In genomic region chr15:40995656-40996055, GRCh38 we compare ENCODE assay signal across 16 cellular contexts.
"Had no signal": no experiment of that assay in that cellular context is flagged by ENCODE, and none has a peak within 500 bp of the region (broad histone marks: within the 10 kb centered on the region; RNA-seq: fewer than 3 reads in every experiment).

No MANE protein-coding gene starts in this region.

- H3K27ac ChIP-seq: brain microvascular endothelial cell, coronary artery, epithelial cell of prostate, psoas muscle, SJCRH30, spleen, tibial nerve had no signal

- H3K27me3 ChIP-seq: brain microvascular endothelial cell, SJCRH30, spleen, tibial nerve had no signal

- H3K4me1 ChIP-seq: psoas muscle, SJCRH30, tibial nerve had no signal

- DNase-seq: activated CD4-positive, alpha-beta memory T cell treated with anti-CD3 and anti-CD28 coated beads, Interleukin-2, amount 10 ng/mL, durations not matched to agents 7 days and 5 days; activated CD8-positive, alpha-beta memory T cell treated with anti-CD3 and anti-CD28 coated beads, Interleukin-2, amount 50 U/mL, for 4 hours; activated naive CD4-positive, alpha-beta T cell treated with anti-CD3 and anti-CD28 coated beads for 36 hours; brain microvascular endothelial cell; head of caudate nucleus; psoas muscle; SJCRH30; spleen; stimulated activated CD4-positive, alpha-beta T cell treated with anti-CD3 and anti-CD28 coated beads, Interleukin-1b, Interleukin-23, amount 100 ng/mL, for 48 hours had no signal

- H3K27me3 Mint-ChIP-seq: activated CD4-positive, alpha-beta memory T cell treated with anti-CD3 and anti-CD28 coated beads, Interleukin-2, amount 10 ng/mL, durations not matched to agents 7 days and 5 days; central memory CD8-positive, alpha-beta T cell had no signal

- ATAC-seq: psoas muscle, sciatic nerve had no signal

- H3K9me3 Mint-ChIP-seq: activated CD4-positive, alpha-beta memory T cell treated with anti-CD3 and anti-CD28 coated beads, Interleukin-2, amount 10 ng/mL, durations not matched to agents 7 days and 5 days; activated naive CD4-positive, alpha-beta T cell treated with anti-CD3 and anti-CD28 coated beads for 36 hours; activated T-helper 2 cell treated with anti-CD3 and anti-CD28 coated beads, Interferon-gamma antibody, Interleukin-2, Interleukin-4, amounts not matched to agents 10 μg/mL and 5 μg/mL and 100 μg/mL, durations not matched to agents 14 hours and 24 hours and 36 hours; central memory CD8-positive, alpha-beta T cell; neural crest cell had no signal

- H3K27ac Mint-ChIP-seq: activated CD4-positive, alpha-beta memory T cell treated with anti-CD3 and anti-CD28 coated beads, Interleukin-2, amount 10 ng/mL, durations not matched to agents 7 days and 5 days; activated naive CD4-positive, alpha-beta T cell treated with anti-CD3 and anti-CD28 coated beads for 36 hours; activated T-helper 2 cell treated with anti-CD3 and anti-CD28 coated beads, Interferon-gamma antibody, Interleukin-2, Interleukin-4, amounts not matched to agents 10 μg/mL and 5 μg/mL and 100 μg/mL, durations not matched to agents 14 hours and 24 hours and 36 hours had no signal

- H3K4me3 Mint-ChIP-seq: activated CD4-positive, alpha-beta memory T cell treated with anti-CD3 and anti-CD28 coated beads, Interleukin-2, amount 10 ng/mL, durations not matched to agents 7 days and 5 days; activated naive CD4-positive, alpha-beta T cell treated with anti-CD3 and anti-CD28 coated beads for 36 hours; central memory CD8-positive, alpha-beta T cell; neural crest cell had no signal

- H3K4me1 Mint-ChIP-seq: central memory CD8-positive, alpha-beta T cell; neural crest cell had no signal

- H3K9me3 ChIP-seq: psoas muscle, SJCRH30, spleen, tibial nerve had no signal

- H3K4me3 ChIP-seq: coronary artery, psoas muscle, SJCRH30, spleen, tibial nerve had no signal
